ENCODE assay signal across 18 cellular contexts in the genomic region with DNA sequence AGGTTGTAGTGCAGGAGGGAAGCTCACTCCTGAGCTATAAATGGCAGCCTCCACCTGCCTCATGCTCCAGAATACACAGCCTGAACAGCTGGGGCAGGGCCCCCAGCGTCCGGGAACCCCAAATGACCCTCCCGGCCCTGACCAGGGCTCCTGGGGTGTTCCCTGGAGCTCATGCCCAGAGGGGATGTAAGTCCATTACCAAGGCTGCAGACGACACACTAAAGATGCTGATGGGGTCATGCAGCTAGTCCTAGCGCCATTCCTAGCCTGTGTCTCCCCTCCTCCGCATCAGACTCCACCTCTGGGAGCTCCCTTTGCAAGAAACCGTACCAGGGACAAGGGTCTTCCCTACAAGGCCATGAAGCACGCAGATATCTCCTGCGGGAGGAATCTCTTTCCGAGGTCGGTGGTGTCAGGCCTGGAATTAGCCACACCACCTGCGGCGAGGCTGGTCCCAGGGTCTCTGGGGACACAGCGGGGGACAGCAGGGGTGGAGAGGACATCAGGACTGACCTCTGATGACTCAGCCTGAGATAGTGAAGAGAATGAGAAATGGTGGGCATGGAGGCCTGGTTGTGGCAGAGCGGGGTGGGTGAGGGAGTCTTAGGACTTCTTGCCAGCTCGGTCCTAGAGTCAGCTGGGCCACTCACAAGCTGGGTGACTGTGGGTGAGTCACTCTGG. TPM values are rescaled to one million over a fixed set of nuclear protein-coding genes. Genes with fewer than 3 reads are reported as not detected.
A peak's percentile ranks its signal among the peaks of the same experiment; 100 is the strongest.
DNase-seq lines count a peak whose midpoint lies in the region; ATAC-seq and TF ChIP-seq lines count a peak whose summit lies in the region.
"Had no signal": no experiment of that assay in that cellular context is flagged by ENCODE, and none has a peak within 500 bp of the region (broad histone marks: within the 10 kb centered on the region; RNA-seq: fewer than 3 reads in every experiment).

No MANE protein-coding gene starts in this region.

- intact Hi-C loops in natural killer cell (cut with micrococcal nuclease), result no loop called here
- intact Hi-C loops in vagina (cut with DNase I), result no loop called here

- H3K36me3 Mint-ChIP-seq in natural killer cell treated with Interleukin-12 subunit alpha and Interleukin-12 subunit beta and Interleukin-15 and Interleukin-18, amount 100 ng/mL, for 72 hours, result no peaks in the 10 kb centered on the region
- H3K36me3 Mint-ChIP-seq in natural killer cell (no peaks in the 10 kb centered on the region), neural crest cell (ENCODE audit: low read depth) (no peaks in the 10 kb centered on the region)
- H3K36me3 Mint-ChIP-seq: CD4-positive, CD25-positive, alpha-beta regulatory T cell had no signal

- in situ Hi-C loops in brain microvascular endothelial cell (cut with HindIII; ENCODE audit: low pct_ligation_motif_present, low sequenced_read_pairs), result no loop called here

- no peaks in the 10 kb centered on the region for H3K27me3 ChIP-seq in brain microvascular endothelial cell (replicated peaks)
- no peaks in the 10 kb centered on the region for H3K27me3 ChIP-seq in vagina
- H3K27me3 ChIP-seq: spleen had no signal

- no peaks in the 10 kb centered on the region for H3K36me3 ChIP-seq in brain microvascular endothelial cell (replicated peaks)
- no peaks in the 10 kb centered on the region for H3K36me3 ChIP-seq in vagina
- H3K36me3 ChIP-seq: prostate gland, spleen had no signal

- TF ChIP-seq CTCF in natural killer cell (IDR thresholded peaks at IDR 0.05), result no peak
- TF ChIP-seq CTCF in brain microvascular endothelial cell (IDR thresholded peaks at IDR 0.05; ENCODE audit: low read depth, low read length, missing control alignments), result no peak
- no peak for TF ChIP-seq CTCF in neural crest cell (conservative IDR thresholded peaks at IDR 0.05)
- no peak for TF ChIP-seq CTCF in vagina (IDR thresholded peaks at IDR 0.05)

- peaks cover 0 to 5% of the 10 kb centered on the region in 2 donors for H3K27me3 Mint-ChIP-seq in natural killer cell treated with Interleukin-12 subunit alpha and Interleukin-12 subunit beta and Interleukin-15 and Interleukin-18, amount 100 ng/mL, for 72 hours
- H3K27me3 Mint-ChIP-seq in natural killer cell (ENCODE audit: low read depth in 2 of 2), result no peaks in the 10 kb centered on the region
- no peaks in the 10 kb centered on the region for H3K27me3 Mint-ChIP-seq in neural crest cell (ENCODE audit: low read depth)

- H3K4me1 Mint-ChIP-seq in natural killer cell treated with Interleukin-12 subunit alpha and Interleukin-12 subunit beta and Interleukin-15 and Interleukin-18, amount 100 ng/mL, for 72 hours (ENCODE audit: low read depth in 2 of 2), result peaks cover 17% of the 10 kb centered on the region in 2 donors
- H3K4me1 Mint-ChIP-seq in natural killer cell (peaks cover 12 to 15% of the 10 kb centered on the region in 2 donors), neural crest cell (peaks cover 16% of the 10 kb centered on the region)

- no peak for TF ChIP-seq POLR2A in vagina (IDR thresholded peaks at IDR 0.05)

- H3K27ac ChIP-seq in brain microvascular endothelial cell (peak overlapping the region; percentile 89), vagina (peak overlapping the region; percentile 89)
- H3K27ac ChIP-seq: prostate gland, spleen had no signal

- no peaks in the 10 kb centered on the region for H3K9me3 ChIP-seq in vagina
- H3K9me3 ChIP-seq: prostate gland had no signal

- H3K4me3 Mint-ChIP-seq in natural killer cell treated with Interleukin-12 subunit alpha and Interleukin-12 subunit beta and Interleukin-15 and Interleukin-18, amount 100 ng/mL, for 72 hours, result no peak overlapping the region
- H3K4me3 Mint-ChIP-seq in natural killer cell, result no peak overlapping the region
- H3K4me3 Mint-ChIP-seq in neural crest cell, result no peak overlapping the region
- H3K4me3 Mint-ChIP-seq: CD4-positive, CD25-positive, alpha-beta regulatory T cell had no signal

- H3K4me3 ChIP-seq in brain microvascular endothelial cell (ENCODE audit: low read depth, low read length) (no peak overlapping the region), vagina (no peak overlapping the region)
- H3K4me3 ChIP-seq: prostate gland, spleen had no signal

- no peaks in the 10 kb centered on the region for H3K9me3 Mint-ChIP-seq in natural killer cell treated with Interleukin-12 subunit alpha and Interleukin-12 subunit beta and Interleukin-15 and Interleukin-18, amount 100 ng/mL, for 72 hours
- H3K9me3 Mint-ChIP-seq in natural killer cell, result no peaks in the 10 kb centered on the region
- H3K9me3 Mint-ChIP-seq in neural crest cell, result peaks cover 9% of the 10 kb centered on the region

- peaks cover 32% of the 10 kb centered on the region for H3K4me1 ChIP-seq in vagina
- H3K4me1 ChIP-seq: prostate gland had no signal

- peak; percentile 22 for DNase-seq in natural killer cell treated with Interleukin-12 subunit alpha and Interleukin-12 subunit beta and Interleukin-15 and Interleukin-18, amount 100 ng/mL, for 72 hours (ENCODE audit: low spot score)
- DNase-seq in natural killer cell (no peak), brain microvascular endothelial cell (no peak), neural crest cell (ENCODE audit: low read depth, low spot score) (no peak), vagina (ENCODE audit: extremely low spot score in 2 of 2) (no peak), mesenteric fat pad (ENCODE audit: low spot score) (no peak), foreskin melanocyte (no peak)
- no peak for DNase-seq in activated CD8-positive, alpha-beta memory T cell treated with anti-CD3 and anti-CD28 coated beads for 24 hours
- DNase-seq: activated naive CD4-positive, alpha-beta T cell treated with Interleukin-2 at 50 U/mL for 16 hours; CD4-positive, CD25-positive, alpha-beta regulatory T cell; DMS 273 treated with DMSO at 0.1 percent for 48 hours; left cardiac atrium; mesendoderm; NCI-H1694; NCI-H82; spleen; T-helper 2 cell had no signal

- no peak for ATAC-seq in natural killer cell treated with Interleukin-12 subunit alpha and Interleukin-12 subunit beta and Interleukin-15 and Interleukin-18, amount 100 ng/mL, for 72 hours
- ATAC-seq in natural killer cell, result no peak
- ATAC-seq: left cardiac atrium had no signal

- H3K27ac Mint-ChIP-seq in natural killer cell treated with Interleukin-12 subunit alpha and Interleukin-12 subunit beta and Interleukin-15 and Interleukin-18, amount 100 ng/mL, for 72 hours, result no peak overlapping the region
- H3K27ac Mint-ChIP-seq in natural killer cell (no peak overlapping the region), neural crest cell (ENCODE audit: unreplicated experiment) (peak overlapping the region; percentile 69)

RNA-seq across cellular contexts. Expression of a gene that starts 11.9 kb away (rescaled TPM):
- total RNA-seq in natural killer cell treated with Interleukin-12 subunit alpha and Interleukin-12 subunit beta and Interleukin-15 and Interleukin-18, amount 100 ng/mL, for 72 hours, result 100 to 1,000 TPM; 462 to 510 TPM
- 100 to 1,000 TPM; 239 to 283 (median 266) TPM for total RNA-seq in natural killer cell
- 357 and 373 TPM in 2 replicates for total RNA-seq in neural crest cell
- 409 TPM for total RNA-seq in vagina
- total RNA-seq in mesenteric fat pad, result 385 TPM

RNA-seq across cellular contexts. Expression of a gene that starts 47.3 kb away (rescaled TPM):
- 100 to 1,000 TPM; 166 to 260 TPM for total RNA-seq in natural killer cell treated with Interleukin-12 subunit alpha and Interleukin-12 subunit beta and Interleukin-15 and Interleukin-18, amount 100 ng/mL, for 72 hours
- total RNA-seq in natural killer cell (100 to 1,000 TPM; 137 to 161 (median 149) TPM), neural crest cell (88.9 and 95.5 TPM in 2 replicates), vagina (30.4 TPM), mesenteric fat pad (51.4 TPM)
